28 cellular contexts compared by ENCODE assay signal in genomic region chr15:51062736-51063135, GRCh38. TPM values are rescaled to one million over a fixed set of nuclear protein-coding genes. Genes with fewer than 3 reads are reported as not detected.
"Had no signal": no experiment of that assay in that cellular context is flagged by ENCODE, and none has a peak within 500 bp of the region (broad histone marks: within the 10 kb centered on the region; RNA-seq: fewer than 3 reads in every experiment).

No MANE protein-coding gene starts in this region.

- FAIRE-seq: islet of Langerhans, kidney, pancreas had no signal

- H3K27me3 ChIP-seq: left lung, pancreas, suprapubic skin, tibial artery, vagina had no signal

- H3K36me3 ChIP-seq: left lung, lower lobe of right lung, pancreas, prostate gland had no signal

- H3K27ac ChIP-seq: left lung, lower lobe of right lung, pancreas, prostate gland, skin epidermis, suprapubic skin, thoracic aorta, tibial artery, vagina had no signal

- H3K4me3 ChIP-seq: left lung, lower lobe of right lung, pancreas, prostate gland, skin epidermis, suprapubic skin, thoracic aorta, tibial artery, vagina had no signal

- H3K9me3 ChIP-seq: left lung, lower lobe of right lung, pancreas, prostate gland, suprapubic skin, thoracic aorta, tibial artery, vagina had no signal

- ATAC-seq: left colon; left lung; lower lobe of right lung; naive thymus-derived CD8-positive, alpha-beta T cell; pancreas; right cardiac atrium; sciatic nerve had no signal

- DNase-seq: immature natural killer cell; kidney; left colon; left lung; lower lobe of right lung; mammary epithelial cell; mesenchymal stem cell; naive thymus-derived CD8-positive, alpha-beta T cell; nucleus accumbens; pancreas; posterior cingulate gyrus; retina; right cardiac atrium; stimulated activated CD4-positive, alpha-beta T cell treated with anti-CD3 and anti-CD28 coated beads, Interleukin-12 subunit alpha, Interleukin-12 subunit beta, amount 100 ng/mL, for 4 hours; stimulated activated CD4-positive, alpha-beta T cell treated with anti-CD3 and anti-CD28 coated beads, Interleukin-15, amount 100 ng/mL, for 24 hours; stimulated activated CD4-positive, alpha-beta T cell treated with anti-CD3 and anti-CD28 coated beads, Interleukin-2, amount 100 ng/mL, for 24 hours; stimulated activated CD4-positive, alpha-beta T cell treated with anti-CD3 and anti-CD28 coated beads, Interleukin-4, amount 100 ng/mL, for 1 hour; stimulated activated naive CD4-positive, alpha-beta T cell; tibial artery; trophoblast cell had no signal

- H3K4me1 ChIP-seq: left lung, lower lobe of right lung, pancreas, prostate gland, suprapubic skin had no signal

RNA-seq across cellular contexts. Expression of gene TNFAIP8L3, which starts 32.0 kb away (rescaled TPM):
- total RNA-seq: naive thymus-derived CD8-positive, alpha-beta T cell; neural crest cell had no signal
- polyA plus RNA-seq: immature natural killer cell; naive thymus-derived CD8-positive, alpha-beta T cell had no signal
